Comparison of ENCODE assay signal across 1 cellular context in genomic region chr14:54362089-54362504, GRCh38.
TF ChIP-seq lines count a peak whose summit lies in the region.

No MANE protein-coding gene starts in this region.

TF ChIP-seq in WTC11, 78 proteins besides CTCF, POLR2A, EP300 and RAD21 (continued from another document):
- 0 out of 2 replicates have a peak, but pooled peaks have one; percentile 29 for TF ChIP-seq ZNF281 (CRISPR knock-in tag; IDR thresholded peaks at IDR 0.05)
- TF ChIP-seq USF2 (CRISPR knock-in tag; IDR thresholded peaks at IDR 0.05) = peak; percentile 50
- TF ChIP-seq ZNF232 (CRISPR knock-in tag; IDR thresholded peaks at IDR 0.05) = peak; percentile 80; the same call in 1 of the 2 replicates
- TF ChIP-seq ZSCAN18 (CRISPR knock-in tag; IDR thresholded peaks at IDR 0.05) = no peak
- TF ChIP-seq RORB (CRISPR knock-in tag; IDR thresholded peaks at IDR 0.05) = no peak
- TF ChIP-seq TCF7 (CRISPR knock-in tag; IDR thresholded peaks at IDR 0.05; ENCODE audit: low read depth) = no peak
- no peak for TF ChIP-seq ZBTB43 (CRISPR knock-in tag; IDR thresholded peaks at IDR 0.05)
- TF ChIP-seq ZNF512 (CRISPR knock-in tag; IDR thresholded peaks at IDR 0.05; ENCODE audit: borderline replicate concordance) = no peak
- peak; percentile 43; the same call in 1 of the 2 replicates for TF ChIP-seq USF1 (CRISPR knock-in tag; IDR thresholded peaks at IDR 0.05)
- peak; percentile 82; the same call in 1 of the 2 replicates for TF ChIP-seq TEAD1 (CRISPR knock-in tag; IDR thresholded peaks at IDR 0.05)
- no peak for TF ChIP-seq ZBTB21 (CRISPR knock-in tag; IDR thresholded peaks at IDR 0.05; ENCODE audit: borderline replicate concordance)
- peak; percentile 32; the same call in 1 of the 2 replicates for TF ChIP-seq FOXP4 (CRISPR knock-in tag; IDR thresholded peaks at IDR 0.05)
- no peak for TF ChIP-seq HMGA2 (CRISPR knock-in tag; IDR thresholded peaks at IDR 0.05)
- TF ChIP-seq TP53 (CRISPR knock-in tag; IDR thresholded peaks at IDR 0.05) = peak; percentile 73; the same call in 1 of the 2 replicates
- peak; percentile 81 for TF ChIP-seq ETV6 (CRISPR knock-in tag; IDR thresholded peaks at IDR 0.05)
- no peak for TF ChIP-seq SMAD3 (CRISPR knock-in tag; IDR thresholded peaks at IDR 0.05; ENCODE audit: borderline replicate concordance)
- TF ChIP-seq ATF1 (CRISPR knock-in tag; IDR thresholded peaks at IDR 0.05) = no peak
- TF ChIP-seq PRDM15 (CRISPR knock-in tag; IDR thresholded peaks at IDR 0.05) = peak; percentile 84
- TF ChIP-seq ZNF317 (CRISPR knock-in tag; IDR thresholded peaks at IDR 0.05; ENCODE audit: borderline replicate concordance, low read depth) = 0 out of 2 replicates have a peak, but pooled peaks have one; percentile 45
- no peak for TF ChIP-seq TEAD4 (CRISPR knock-in tag; IDR thresholded peaks at IDR 0.05)
- no peak for TF ChIP-seq RELA (CRISPR knock-in tag; IDR thresholded peaks at IDR 0.05; ENCODE audit: borderline replicate concordance)
- no peak for TF ChIP-seq STAT6 (CRISPR knock-in tag; conservative IDR thresholded peaks at IDR 0.05; ENCODE audit: low read depth)
- no peak for TF ChIP-seq ZNF121 (CRISPR knock-in tag; IDR thresholded peaks at IDR 0.05)
- no peak for TF ChIP-seq ZNF671 (CRISPR knock-in tag; IDR thresholded peaks at IDR 0.05)
- 0 out of 2 replicates have a peak, but pooled peaks have one; percentile 8 for TF ChIP-seq SP1 (CRISPR knock-in tag; conservative IDR thresholded peaks at IDR 0.05)
- no peak for TF ChIP-seq ERG (CRISPR knock-in tag; IDR thresholded peaks at IDR 0.05)
- no peak for TF ChIP-seq ZNF532 (CRISPR knock-in tag; IDR thresholded peaks at IDR 0.05; ENCODE audit: borderline replicate concordance)
- no peak for TF ChIP-seq NR2C2 (CRISPR knock-in tag; IDR thresholded peaks at IDR 0.05)
- TF ChIP-seq CREM (CRISPR knock-in tag; IDR thresholded peaks at IDR 0.05) = no peak
- peak; percentile 52; the same call in 1 of the 2 replicates for TF ChIP-seq FOXK1 (CRISPR knock-in tag; IDR thresholded peaks at IDR 0.05)
